ENCODE assay signal across 19 cellular contexts in genomic region chr19:50264483-50265186, GRCh38.
DNase-seq lines count a peak whose midpoint lies in the region; ATAC-seq and TF ChIP-seq lines count a peak whose summit lies in the region.
"Had no signal": no experiment of that assay in that cellular context is flagged by ENCODE, and none has a peak within 500 bp of the region (broad histone marks: within the 10 kb centered on the region; RNA-seq: fewer than 3 reads in every experiment).

No MANE protein-coding gene starts in this region.

- H3K4ac ChIP-seq in mesenchymal stem cell (ENCODE audit: low read depth in 1 of 2, low read length in 2 of 2), result no peak overlapping the region

- H3K4me1 ChIP-seq in heart left ventricle (peaks cover 0 to 3% (median 0%) of the 10 kb centered on the region in 12 donors), mesenchymal stem cell (ENCODE audit: control insufficient read depth, insufficient read depth, low read depth, low read length) (peaks cover 3% of the 10 kb centered on the region), gastroesophageal sphincter (no peaks in the 10 kb centered on the region)
- H3K4me1 ChIP-seq: adrenal gland, neural progenitor cell had no signal

- H4K91ac ChIP-seq in mesenchymal stem cell (ENCODE audit: low read length), result no peak overlapping the region

- no peak for TF ChIP-seq RAD21 in Ishikawa (IDR thresholded peaks at IDR 0.05; ENCODE audit: low read depth)

- H3K4me2 ChIP-seq in mesenchymal stem cell (ENCODE audit: low read length, poor library complexity, severe bottlenecking), result no peak overlapping the region
- H3K4me2 ChIP-seq: neural progenitor cell had no signal

- no peak overlapping the region for H2BK15ac ChIP-seq in mesenchymal stem cell (ENCODE audit: low read depth, poor library complexity, severe bottlenecking)

- H3K4me3 ChIP-seq in heart left ventricle (no peak overlapping the region), mesenchymal stem cell (ENCODE audit: insufficient read depth in 1 of 2, low read depth in 1 of 2, low read length in 2 of 2) (no peak overlapping the region), gastroesophageal sphincter (no peak overlapping the region)
- H3K4me3 ChIP-seq: adrenal gland, coronary artery, neural progenitor cell had no signal

- H3K36me3 ChIP-seq in heart left ventricle (peaks cover 0 to 31% (median 0%) of the 10 kb centered on the region in 9 donors), mesenchymal stem cell (ENCODE audit: control insufficient read depth in 1 of 2, insufficient read depth in 2 of 2, low read depth in 1 of 2, low read length in 2 of 2) (peaks cover 0 to 4% of the 10 kb centered on the region in 2 experiments), gastroesophageal sphincter (peaks cover 0 to 16% of the 10 kb centered on the region in 2 donors)
- H3K36me3 ChIP-seq: adrenal gland, neural progenitor cell had no signal

- H2BK120ac ChIP-seq in mesenchymal stem cell (ENCODE audit: low read depth, low read length), result no peak overlapping the region

- no peak for TF ChIP-seq CTCF in heart left ventricle (IDR thresholded peaks at IDR 0.05)
- TF ChIP-seq CTCF in gastroesophageal sphincter (IDR thresholded peaks at IDR 0.05), result no peak

- no peak overlapping the region for H3K23ac ChIP-seq in mesenchymal stem cell (ENCODE audit: low read length in 2 of 2)

- H3K27ac ChIP-seq in heart left ventricle (no peak overlapping the region), mesenchymal stem cell (ENCODE audit: low read length, poor library complexity, severe bottlenecking) (no peak overlapping the region), gastroesophageal sphincter (no peak overlapping the region)
- H3K27ac ChIP-seq: adrenal gland, coronary artery, neural progenitor cell had no signal

- no peak overlapping the region for H3K14ac ChIP-seq in mesenchymal stem cell (ENCODE audit: low read length in 2 of 2)

- no peak overlapping the region for H3K18ac ChIP-seq in mesenchymal stem cell (ENCODE audit: low read depth in 1 of 2, low read length in 2 of 2)

- WGBS in heart left ventricle, 4 donors, result 67 to 79% (median 73%) methylated on average over 8 of the region's 8 CpGs
- WGBS in mesenchymal stem cell, result 71% methylated on average over 8 of the region's 8 CpGs
- WGBS in gastroesophageal sphincter (ENCODE audit: low coverage in 1 of 2), 2 donors, result 72 to 82% methylated on average over 5 of the region's 8 CpGs

- H3K9ac ChIP-seq in mesenchymal stem cell (ENCODE audit: low read length), result no peak overlapping the region
- H3K9ac ChIP-seq: neural progenitor cell had no signal

- TF ChIP-seq POLR2A in heart left ventricle (IDR thresholded peaks at IDR 0.05) (no peak), gastroesophageal sphincter (IDR thresholded peaks at IDR 0.05) (no peak)

- H2AFZ ChIP-seq in mesenchymal stem cell (ENCODE audit: low read depth, low read length), result no peak overlapping the region
- H2AFZ ChIP-seq: neural progenitor cell had no signal

- ATAC-seq in heart left ventricle (peak in 3 of 4 donors; percentile 21 to 25 (median 23)), left cardiac atrium (no peak), gastroesophageal sphincter (no peak)
- ATAC-seq: stimulated activated memory B cell treated with anti-CD40 and anti-IgM and Interleukin-4, amounts not matched to agents 10 μg/mL and 1 μg/mL and 100 μg/mL, for 72 hours had no signal

- DNase-seq in heart left ventricle, result no peak
- no peak for DNase-seq in left cardiac atrium
- DNase-seq in cerebellar cortex (ENCODE audit: low spot score), result peak; percentile 50
- DNase-seq in NCI-H1105 treated with DMSO at 0.1 percent for 48 hours (lab: John Stamatoyannopoulos, UW), result no peak
- no peak for DNase-seq in mesenchymal stem cell
- no peak for DNase-seq in NCI-H1105 (lab: John Stamatoyannopoulos, UW)
- DNase-seq: activated CD4-positive, alpha-beta T cell treated with anti-CD3 and anti-CD28 coated beads, Interleukin-2, amount 10 ng/mL, durations not matched to agents 7 days and 5 days; activated CD8-positive, alpha-beta memory T cell treated with anti-CD3 and anti-CD28 coated beads, Interleukin-2, amount 50 U/mL, for 48 hours; activated effector memory CD4-positive, alpha-beta T cell treated with Interleukin-2 at 50 U/mL for 16 hours; adrenal gland; CD4-positive, alpha-beta memory T cell; DMS153; NCI-H69; SHP77 had no signal

- no peak overlapping the region for H4K8ac ChIP-seq in mesenchymal stem cell (ENCODE audit: low read length)

- TF ChIP-seq EP300 in Ishikawa (IDR thresholded peaks at IDR 0.05; ENCODE audit: borderline replicate concordance), result no peak
- no peak for TF ChIP-seq EP300 in gastroesophageal sphincter (IDR thresholded peaks at IDR 0.05)

- no peaks in the 10 kb centered on the region for H3K27me3 ChIP-seq in heart left ventricle
- H3K27me3 ChIP-seq in mesenchymal stem cell (ENCODE audit: control insufficient read depth in 1 of 2, insufficient read depth in 1 of 2, low read length in 2 of 2), result peaks cover 0 to 6% of the 10 kb centered on the region in 2 experiments
- H3K27me3 ChIP-seq in gastroesophageal sphincter, result peaks cover 10% of the 10 kb centered on the region
- H3K27me3 ChIP-seq: adrenal gland, neural progenitor cell had no signal

- H2BK12ac ChIP-seq in mesenchymal stem cell (ENCODE audit: low read length in 2 of 2), result no peak overlapping the region

- no peak overlapping the region for H2BK5ac ChIP-seq in mesenchymal stem cell (ENCODE audit: low read depth, low read length, poor library complexity, severe bottlenecking)

- no peaks in the 10 kb centered on the region for H3K79me1 ChIP-seq in mesenchymal stem cell (replicated peaks; ENCODE audit: low read length, poor library complexity, severe bottlenecking)

- no peaks in the 10 kb centered on the region for H3K9me3 ChIP-seq in heart left ventricle
- no peaks in the 10 kb centered on the region for H3K9me3 ChIP-seq in mesenchymal stem cell (ENCODE audit: control insufficient read depth, low read length)
- no peaks in the 10 kb centered on the region for H3K9me3 ChIP-seq in gastroesophageal sphincter
- H3K9me3 ChIP-seq: adrenal gland had no signal

- H2AK5ac ChIP-seq in mesenchymal stem cell (ENCODE audit: low read length, severe bottlenecking), result no peak overlapping the region

- intact Hi-C loops in heart left ventricle (cut with DNase I) (no loop called here), left cardiac atrium (cut with DNase I) (no loop called here)

TF ChIP-seq in Ishikawa, 13 proteins besides CTCF, POLR2A, EP300 and RAD21:
- TF ChIP-seq USF1 (IDR thresholded peaks at IDR 0.05) (peak; percentile 75), CREB1 (IDR thresholded peaks at IDR 0.05; ENCODE audit: low read depth) (no peak)

Comparison
In these comparisons a context has a peak if more than half of its experiments do, and no peak if none do; other contexts are left out.
1. ATAC-seq: peak in heart left ventricle (3 of 4); none in left cardiac atrium (0 of 2) and gastroesophageal sphincter (single experiment).